In the genomic region with DNA sequence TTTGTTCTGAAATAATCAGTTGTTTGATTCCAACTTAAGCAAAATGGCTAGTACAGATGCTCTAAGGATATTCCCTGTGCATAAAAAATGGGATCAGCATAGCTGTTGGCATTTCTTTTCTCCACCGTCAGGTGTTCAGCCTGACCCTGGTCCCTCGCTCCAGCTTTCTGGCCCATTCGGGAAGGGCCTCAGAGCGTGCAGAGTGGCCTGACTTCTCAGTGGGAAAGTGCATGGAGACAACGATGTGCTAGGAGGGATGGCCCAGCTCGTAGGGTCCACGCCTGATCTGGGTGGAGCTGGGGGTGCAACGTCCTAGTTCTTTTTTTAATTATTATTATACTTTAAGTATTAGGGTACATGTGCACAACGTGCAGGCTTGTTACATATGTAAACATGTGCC, we compare ENCODE assay signal across 25 cellular contexts.
"Had no signal": no experiment of that assay in that cellular context is flagged by ENCODE, and none has a peak within 500 bp of the region (broad histone marks: within the 10 kb centered on the region; RNA-seq: fewer than 3 reads in every experiment).

No MANE protein-coding gene starts in this region.

- H3K4me1 ChIP-seq: gastroesophageal sphincter, heart right ventricle had no signal

- H3K9me3 Mint-ChIP-seq: activated CD4-positive, alpha-beta T cell treated with anti-CD3 and anti-CD28 coated beads, Interleukin-2, amount 10 ng/mL, durations not matched to agents 7 days and 5 days; activated CD8-positive, alpha-beta T cell treated with anti-CD3 and anti-CD28 coated beads for 36 hours; activated T-cell treated with anti-CD3 and anti-CD28 coated beads, Interleukin-2, amount 50 U/mL, for 24 hours; activated T-cell treated with anti-CD3 and anti-CD28 coated beads, Interleukin-2, amount 50 U/mL, for 72 hours; endodermal cell had no signal

- H3K27me3 ChIP-seq: brain microvascular endothelial cell had no signal

- H3K27ac Mint-ChIP-seq: activated CD4-positive, alpha-beta T cell treated with anti-CD3 and anti-CD28 coated beads, Interleukin-2, amount 10 ng/mL, durations not matched to agents 7 days and 5 days; activated CD8-positive, alpha-beta T cell treated with anti-CD3 and anti-CD28 coated beads for 36 hours; activated naive CD8-positive, alpha-beta T cell; activated T-cell treated with anti-CD3 and anti-CD28 coated beads, Interleukin-2, amount 50 U/mL, for 24 hours; activated T-cell treated with anti-CD3 and anti-CD28 coated beads, Interleukin-2, amount 50 U/mL, for 72 hours; endodermal cell; WTC11 had no signal

- H3K9me3 ChIP-seq: esophagus squamous epithelium, gastroesophageal sphincter, heart right ventricle had no signal

- H3K4me3 ChIP-seq: esophagus squamous epithelium, gastroesophageal sphincter, heart right ventricle had no signal

- H3K36me3 ChIP-seq: brain microvascular endothelial cell, esophagus squamous epithelium, gastroesophageal sphincter, heart right ventricle had no signal

- H3K27me3 Mint-ChIP-seq: activated CD4-positive, alpha-beta T cell treated with anti-CD3 and anti-CD28 coated beads, Interleukin-2, amount 10 ng/mL, durations not matched to agents 7 days and 5 days had no signal

- H3K36me3 Mint-ChIP-seq: activated naive CD8-positive, alpha-beta T cell; WTC11 had no signal

- H3K27ac ChIP-seq: brain microvascular endothelial cell, esophagus squamous epithelium, gastroesophageal sphincter, heart right ventricle had no signal

- H3K4me1 Mint-ChIP-seq: activated CD4-positive, alpha-beta T cell treated with anti-CD3 and anti-CD28 coated beads, Interleukin-2, amount 10 ng/mL, durations not matched to agents 7 days and 5 days had no signal

- H3K4me3 Mint-ChIP-seq: activated CD4-positive, alpha-beta T cell treated with anti-CD3 and anti-CD28 coated beads, Interleukin-2, amount 10 ng/mL, durations not matched to agents 7 days and 5 days; activated CD8-positive, alpha-beta T cell treated with anti-CD3 and anti-CD28 coated beads for 36 hours; activated naive CD8-positive, alpha-beta T cell; activated T-cell treated with anti-CD3 and anti-CD28 coated beads, Interleukin-2, amount 50 U/mL, for 24 hours; activated T-cell treated with anti-CD3 and anti-CD28 coated beads, Interleukin-2, amount 50 U/mL, for 72 hours; endodermal cell; WTC11 had no signal

- DNase-seq: activated CD4-positive, alpha-beta T cell treated with anti-CD3 and anti-CD28 coated beads for 1 hour; activated CD4-positive, alpha-beta T cell treated with anti-CD3 and anti-CD28 coated beads for 4 hours; activated CD4-positive, alpha-beta T cell treated with anti-CD3 and anti-CD28 coated beads, Interleukin-2, amount 10 ng/mL, durations not matched to agents 7 days and 5 days; activated CD4-positive, alpha-beta T cell treated with anti-CD3 and anti-CD28 coated beads, Interleukin-2, amount 50 U/mL, for 48 hours; activated CD8-positive, alpha-beta memory T cell treated with anti-CD3 and anti-CD28 coated beads, Interleukin-2, amount 50 U/mL, for 48 hours; activated CD8-positive, alpha-beta T cell treated with anti-CD3 and anti-CD28 coated beads for 36 hours; activated gamma-delta T cell treated with Interleukin-2 at 50 U/mL for 16 hours; activated naive CD4-positive, alpha-beta T cell treated with anti-CD3 and anti-CD28 coated beads, Interleukin-2, amount 50 U/mL, for 16 hours; activated naive CD4-positive, alpha-beta T cell treated with Interleukin-2 at 50 U/mL for 16 hours; activated T-cell treated with anti-CD3 and anti-CD28 coated beads for 4 hours; activated T-cell treated with anti-CD3 and anti-CD28 coated beads, Interleukin-2, amount 50 U/mL, for 24 hours; activated T-cell treated with anti-CD3 and anti-CD28 coated beads, Interleukin-2, amount 50 U/mL, for 72 hours; amniotic stem cell; anterior cingulate cortex; brain microvascular endothelial cell; caudate nucleus; effector memory CD4-positive, alpha-beta T cell; endodermal cell; esophagus squamous epithelium; foreskin melanocyte; heart right ventricle; T-helper 2 cell had no signal
